In genomic region chr2:173965372-173966025, GRCh38 we compare ENCODE assay signal across 1 cellular context.
TF ChIP-seq lines count a peak whose summit lies in the region.

SP3 (minus strand) TSS chr2:173965373; CDS start chr2:173965171, 202 bp downstream.

TF ChIP-seq in GM23338, 12 proteins besides CTCF, POLR2A, EP300 and RAD21 (continued from another document):
- TF ChIP-seq ZNF462 (CRISPR knock-in tag; IDR thresholded peaks at IDR 0.05), result no peak
- TF ChIP-seq NANOG (IDR thresholded peaks at IDR 0.05; ENCODE audit: borderline replicate concordance), result no peak
- no peak for TF ChIP-seq ETS1 (IDR thresholded peaks at IDR 0.05)
- TF ChIP-seq POLR2AphosphoS5 (IDR thresholded peaks at IDR 0.05; ENCODE audit: low read depth), result no peak; the same call in none of the 2 replicates
